In genomic region chr9:126526218-126527108, GRCh38 we compare ENCODE assay signal across 15 cellular contexts.
"Had no signal": no experiment of that assay in that cellular context is flagged by ENCODE, and none has a peak within 500 bp of the region (broad histone marks: within the 10 kb centered on the region; RNA-seq: fewer than 3 reads in every experiment).

No MANE protein-coding gene starts in this region.

- H3K27ac ChIP-seq: brain microvascular endothelial cell, dorsolateral prefrontal cortex, prostate gland, uterus had no signal

- H3K27ac Mint-ChIP-seq: activated B cell treated with CpG ODN at 0.5 μM for 24 hours; activated naive CD8-positive, alpha-beta T cell treated with anti-CD3 and anti-CD28 coated beads for 36 hours; endodermal cell; memory B cell; natural killer cell; stimulated activated memory B cell treated with anti-CD40 and anti-IgM and Interleukin-4, amounts not matched to agents 10 μg/mL and 1 μg/mL and 100 μg/mL, for 72 hours had no signal

- H3K4me3 ChIP-seq: dorsolateral prefrontal cortex, prostate gland, uterus had no signal

- H3K4me1 ChIP-seq: prostate gland, uterus had no signal

- H3K36me3 ChIP-seq: brain microvascular endothelial cell, prostate gland, uterus had no signal

- ATAC-seq: natural killer cell; stimulated activated memory B cell treated with anti-CD40 and anti-IgM and Interleukin-4, amounts not matched to agents 10 μg/mL and 1 μg/mL and 100 μg/mL, for 72 hours had no signal

- H3K9me3 Mint-ChIP-seq: activated B cell treated with CpG ODN at 0.5 μM for 24 hours; activated naive CD8-positive, alpha-beta T cell treated with anti-CD3 and anti-CD28 coated beads for 36 hours; endodermal cell; memory B cell; natural killer cell; stimulated activated memory B cell treated with anti-CD40 and anti-IgM and Interleukin-4, amounts not matched to agents 10 μg/mL and 1 μg/mL and 100 μg/mL, for 72 hours had no signal

- H3K36me3 Mint-ChIP-seq: activated naive CD8-positive, alpha-beta T cell treated with anti-CD3 and anti-CD28 coated beads for 36 hours; memory B cell; natural killer cell; stimulated activated memory B cell treated with anti-CD40 and anti-IgM and Interleukin-4, amounts not matched to agents 10 μg/mL and 1 μg/mL and 100 μg/mL, for 72 hours had no signal

- DNase-seq: activated B cell treated with CpG ODN at 0.5 μM for 24 hours; activated naive CD8-positive, alpha-beta T cell treated with anti-CD3 and anti-CD28 coated beads for 36 hours; brain microvascular endothelial cell; endodermal cell; head of caudate nucleus; natural killer cell; occipital lobe; SW 1271; uterus had no signal

- H3K4me3 Mint-ChIP-seq: activated B cell treated with CpG ODN at 0.5 μM for 24 hours; activated naive CD8-positive, alpha-beta T cell treated with anti-CD3 and anti-CD28 coated beads for 36 hours; endodermal cell; memory B cell; natural killer cell; stimulated activated memory B cell treated with anti-CD40 and anti-IgM and Interleukin-4, amounts not matched to agents 10 μg/mL and 1 μg/mL and 100 μg/mL, for 72 hours had no signal

- H3K9me3 ChIP-seq: prostate gland, uterus had no signal

- FAIRE-seq: frontal cortex, TTC549 had no signal

- H3K27me3 Mint-ChIP-seq: activated B cell treated with CpG ODN at 0.5 μM for 24 hours; memory B cell; stimulated activated memory B cell treated with anti-CD40 and anti-IgM and Interleukin-4, amounts not matched to agents 10 μg/mL and 1 μg/mL and 100 μg/mL, for 72 hours had no signal
